Comparison of ENCODE assay signal across 8 cellular contexts in the genomic region with DNA sequence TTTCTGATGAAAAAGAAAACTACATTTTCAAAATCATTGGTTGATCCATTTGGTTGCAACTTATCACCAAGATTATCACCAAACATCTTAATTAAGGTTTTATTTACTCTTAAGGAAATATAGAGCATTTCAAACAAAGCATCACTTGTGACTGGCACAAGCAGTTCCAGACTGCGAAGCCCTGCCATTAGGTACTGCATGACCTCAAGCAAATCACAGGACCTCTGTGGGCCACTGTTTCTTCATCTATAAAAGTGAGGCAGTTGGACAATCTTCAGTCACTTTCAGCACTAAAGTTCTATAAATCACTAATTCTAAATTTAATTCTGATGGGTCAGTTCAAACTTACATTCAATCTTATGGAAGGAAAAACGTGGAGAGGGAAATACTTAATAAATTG. TPM values are rescaled to one million over a fixed set of nuclear protein-coding genes. Genes with fewer than 3 reads are reported as not detected.
DNase-seq lines count a peak whose midpoint lies in the region; ATAC-seq and TF ChIP-seq lines count a peak whose summit lies in the region.
"Had no signal": no experiment of that assay in that cellular context is flagged by ENCODE, and none has a peak within 500 bp of the region (broad histone marks: within the 10 kb centered on the region; RNA-seq: fewer than 3 reads in every experiment).

No MANE protein-coding gene starts in this region.

- no peaks in the 10 kb centered on the region for H3K36me3 ChIP-seq in HCT116 (ENCODE audit: control insufficient read depth in 1 of 2, insufficient read depth in 2 of 2, low read length in 2 of 2)

- no peak overlapping the region for H2AFZ ChIP-seq in HCT116 (ENCODE audit: low read depth, low read length, poor library complexity, severe bottlenecking)

- no peak overlapping the region; a peak in 1 of 4 replicates for H3K4me3 ChIP-seq in HCT116 (replicated peaks in 1 of 2; ENCODE audit: low read depth in 1 of 2, low read length in 2 of 2)
- H3K4me3 ChIP-seq: lung had no signal

- no peak overlapping the region for H3K9ac ChIP-seq in HCT116 (ENCODE audit: low read length)

- no peaks in the 10 kb centered on the region for H3K9me3 Mint-ChIP-seq in stimulated activated naive B cell treated with anti-CD40 and anti-IgM and Interleukin-4, amounts not matched to agents 10 μg/mL and 1 μg/mL and 100 μg/mL, for 72 hours

- TF ChIP-seq POLR2A in HCT116 (IDR thresholded peaks at IDR 0.05; ENCODE audit: borderline replicate concordance, extremely low read depth, insufficient read depth, insufficient read length) (no peak), erythroblast (IDR thresholded peaks at IDR 0.05; ENCODE audit: low read length) (no peak)

- no TSS peak for BruUV-seq in HCT116 (replicated peaks; lab: Mats Ljungman, UMichigan)

- CTCF ChIA-PET in HCT116 (lab: Charles Lee), result no interaction called here

- no peak for DNase-seq in HCT116 (ENCODE audit: low read depth, low spot score)
- peak; percentile 32 for DNase-seq in RPMI7951 (ENCODE audit: low read depth)
- peak; percentile 45 to 66 for DNase-seq in erythroblast (lab: John Stamatoyannopoulos, UW)
- no peak for DNase-seq in stimulated activated naive B cell treated with anti-CD40 and anti-IgM and Interleukin-4, amounts not matched to agents 10 μg/mL and 1 μg/mL and 100 μg/mL, for 72 hours
- DNase-seq in amniotic stem cell (lab: John Stamatoyannopoulos, UW), result no peak

- H3K27me3 ChIP-seq in HCT116 (ENCODE audit: insufficient read depth, low read length), result no peaks in the 10 kb centered on the region

- RAD21 ChIA-PET in HCT116 (lab: Charles Lee; ENCODE audit: low non-redundant PET in 1 of 2, low total read pairs in 2 of 2, uncharacterized antibody in 2 of 2, unreplicated experiment in 2 of 2), result no interaction called here

- H3K36me3 Mint-ChIP-seq in stimulated activated naive B cell treated with anti-CD40 and anti-IgM and Interleukin-4, amounts not matched to agents 10 μg/mL and 1 μg/mL and 100 μg/mL, for 72 hours, result peaks cover 17 to 32% of the 10 kb centered on the region in 2 donors

- no peak for ATAC-seq in HCT116
- ATAC-seq in stimulated activated naive B cell treated with anti-CD40 and anti-IgM and Interleukin-4, amounts not matched to agents 10 μg/mL and 1 μg/mL and 100 μg/mL, for 72 hours (replicated peaks), result peak in 1 of 2 donors; percentile 35
- ATAC-seq in HG03571 (IDR thresholded peaks at IDR 0.05; ENCODE audit: unreplicated experiment), result no peak
- ATAC-seq in GM18868 (IDR thresholded peaks at IDR 0.05; ENCODE audit: unreplicated experiment), result no peak

- H3K4me2 ChIP-seq in HCT116 (ENCODE audit: low read length), result peak overlapping the region; percentile 85; the same call in 1 of the 2 replicates

- peaks cover 25 to 53% of the 10 kb centered on the region in 2 donors for H3K4me1 Mint-ChIP-seq in stimulated activated naive B cell treated with anti-CD40 and anti-IgM and Interleukin-4, amounts not matched to agents 10 μg/mL and 1 μg/mL and 100 μg/mL, for 72 hours

- H3K27me3 Mint-ChIP-seq in stimulated activated naive B cell treated with anti-CD40 and anti-IgM and Interleukin-4, amounts not matched to agents 10 μg/mL and 1 μg/mL and 100 μg/mL, for 72 hours, result no peaks in the 10 kb centered on the region

- H3K9me2 ChIP-seq in HCT116 (ENCODE audit: insufficient read depth), result no peaks in the 10 kb centered on the region

- intact Hi-C loops in HCT116 (cut with micrococcal nuclease), result no loop called here

- no peaks in the 10 kb centered on the region for H3K9me3 ChIP-seq in HCT116 (ENCODE audit: control insufficient read depth in 1 of 2, insufficient read depth in 1 of 2, low read depth in 1 of 2, low read length in 2 of 2)

- H4K20me1 ChIP-seq in HCT116 (ENCODE audit: insufficient read depth), result no peaks in the 10 kb centered on the region

- no peak for TF ChIP-seq RAD21 in HCT116 (IDR thresholded peaks at IDR 0.05; ENCODE audit: low read depth)

- H3K27ac ChIP-seq in HCT116 (ENCODE audit: low read depth, low read length), result no peak overlapping the region

- peak overlapping the region; percentile 86 for H3K4me3 Mint-ChIP-seq in stimulated activated naive B cell treated with anti-CD40 and anti-IgM and Interleukin-4, amounts not matched to agents 10 μg/mL and 1 μg/mL and 100 μg/mL, for 72 hours

- no peak for TF ChIP-seq CTCF in HCT116 (IDR thresholded peaks at IDR 0.05 in 2 of 3, conservative IDR thresholded peaks at IDR 0.05 in 1 of 3; ENCODE audit: borderline replicate concordance in 1 of 3, insufficient read depth in 1 of 3, low read depth in 2 of 3, low read length in 2 of 3)

- peak overlapping the region; percentile 89 for H3K27ac Mint-ChIP-seq in stimulated activated naive B cell treated with anti-CD40 and anti-IgM and Interleukin-4, amounts not matched to agents 10 μg/mL and 1 μg/mL and 100 μg/mL, for 72 hours

- H3K4me1 ChIP-seq in HCT116 (ENCODE audit: control insufficient read depth in 1 of 2, insufficient read depth in 2 of 2, low read length in 2 of 2), result peaks cover 17 to 32% of the 10 kb centered on the region in 2 experiments

- peaks cover 65% of the 10 kb centered on the region for H3K79me2 ChIP-seq in HCT116 (ENCODE audit: insufficient read depth, low read length)

- POLR2A ChIA-PET in HCT116 (lab: Charles Lee), result no interaction called here

TF ChIP-seq in HCT116, 20 proteins besides CTCF, POLR2A, EP300 and RAD21 (continues in another document):
- TF ChIP-seq TCF7L2 (IDR thresholded peaks at IDR 0.05; ENCODE audit: borderline replicate concordance, extremely low read depth, insufficient read depth, insufficient read length), result no peak
- TF ChIP-seq EZH2phosphoT487 (IDR thresholded peaks at IDR 0.05; ENCODE audit: borderline replicate concordance), result no peak
- TF ChIP-seq, protein P1, sequence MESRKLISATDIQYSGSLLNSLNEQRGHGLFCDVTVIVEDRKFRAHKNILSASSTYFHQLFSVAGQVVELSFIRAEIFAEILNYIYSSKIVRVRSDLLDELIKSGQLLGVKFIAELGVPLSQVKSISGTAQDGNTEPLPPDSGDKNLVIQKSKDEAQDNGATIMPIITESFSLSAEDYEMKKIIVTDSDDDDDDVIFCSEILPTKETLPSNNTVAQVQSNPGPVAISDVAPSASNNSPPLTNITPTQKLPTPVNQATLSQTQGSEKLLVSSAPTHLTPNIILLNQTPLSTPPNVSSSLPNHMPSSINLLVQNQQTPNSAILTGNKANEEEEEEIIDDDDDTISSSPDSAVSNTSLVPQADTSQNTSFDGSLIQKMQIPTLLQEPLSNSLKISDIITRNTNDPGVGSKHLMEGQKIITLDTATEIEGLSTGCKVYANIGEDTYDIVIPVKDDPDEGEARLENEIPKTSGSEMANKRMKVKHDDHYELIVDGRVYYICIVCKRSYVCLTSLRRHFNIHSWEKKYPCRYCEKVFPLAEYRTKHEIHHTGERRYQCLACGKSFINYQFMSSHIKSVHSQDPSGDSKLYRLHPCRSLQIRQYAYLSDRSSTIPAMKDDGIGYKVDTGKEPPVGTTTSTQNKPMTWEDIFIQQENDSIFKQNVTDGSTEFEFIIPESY (IDR thresholded peaks at IDR 0.05; ENCODE audit: extremely low read depth, insufficient replicate concordance, low read length), result no peak
- no peak for TF ChIP-seq ZFX (IDR thresholded peaks at IDR 0.05)
- TF ChIP-seq YY1 (IDR thresholded peaks at IDR 0.05; ENCODE audit: extremely low read depth, insufficient replicate concordance, low read depth, low read length), result no peak
- no peak for TF ChIP-seq ZNF274 (IDR thresholded peaks at IDR 0.05; ENCODE audit: low read depth, low read length)
- TF ChIP-seq SP1 (IDR thresholded peaks at IDR 0.05; ENCODE audit: low read depth), result no peak
- no peak for TF ChIP-seq SRF (IDR thresholded peaks at IDR 0.05; ENCODE audit: low read depth)
- TF ChIP-seq EGR1 (IDR thresholded peaks at IDR 0.05; ENCODE audit: low read depth), result no peak
- no peak for TF ChIP-seq SIN3A (IDR thresholded peaks at IDR 0.05; ENCODE audit: low read depth)
- TF ChIP-seq JUND (IDR thresholded peaks at IDR 0.05), result no peak
- TF ChIP-seq, protein P2, sequence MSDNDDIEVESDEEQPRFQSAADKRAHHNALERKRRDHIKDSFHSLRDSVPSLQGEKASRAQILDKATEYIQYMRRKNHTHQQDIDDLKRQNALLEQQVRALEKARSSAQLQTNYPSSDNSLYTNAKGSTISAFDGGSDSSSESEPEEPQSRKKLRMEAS (IDR thresholded peaks at IDR 0.05), result no peak
- no peak for TF ChIP-seq CBX3 (IDR thresholded peaks at IDR 0.05; ENCODE audit: low read depth)
- TF ChIP-seq POLR2AphosphoS5 (IDR thresholded peaks at IDR 0.05; ENCODE audit: low read depth, low read length), result no peak
- TF ChIP-seq EZH2 (IDR thresholded peaks at IDR 0.05), result no peak
- TF ChIP-seq CEBPB (IDR thresholded peaks at IDR 0.05; ENCODE audit: low read depth), result no peak
- TF ChIP-seq, protein P3, sequence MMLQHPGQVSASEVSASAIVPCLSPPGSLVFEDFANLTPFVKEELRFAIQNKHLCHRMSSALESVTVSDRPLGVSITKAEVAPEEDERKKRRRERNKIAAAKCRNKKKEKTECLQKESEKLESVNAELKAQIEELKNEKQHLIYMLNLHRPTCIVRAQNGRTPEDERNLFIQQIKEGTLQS (IDR thresholded peaks at IDR 0.05), result no peak

RNA-seq across cellular contexts. Expression of a gene that starts 2.0 kb away (rescaled TPM):
- total RNA-seq in HCT116 (2021; ENCODE audit: unreplicated experiment), result 30.0 TPM
- polyA plus RNA-seq in HCT116 (2012), result 13.3 and 17.1 TPM in 2 replicates
- total RNA-seq in RPMI7951 (2014; rRNA removed; shearing (Covaris generic)), result 19.4 and 21.5 TPM in 2 replicates

RNA-seq across cellular contexts. Expression of a gene that starts 44.2 kb away (rescaled TPM):
- total RNA-seq in HCT116 (2021; ENCODE audit: unreplicated experiment), result 14.5 TPM
- polyA plus RNA-seq in HCT116 (2012), result 6.2 and 9.4 TPM in 2 replicates
- 9.5 and 11.5 TPM in 2 replicates for total RNA-seq in RPMI7951 (2014; rRNA removed; shearing (Covaris generic))

Comparison
In these comparisons a context has a peak if more than half of its experiments do, and no peak if none do; other contexts are left out.
1. DNase-seq: peak in RPMI7951 (single experiment) and erythroblast (2 of 2); none in HCT116 (single experiment), stimulated activated naive B cell treated with anti-CD40 and anti-IgM and Interleukin-4, amounts not matched to agents 10 μg/mL and 1 μg/mL and 100 μg/mL, for 72 hours (single experiment) and amniotic stem cell (single experiment).